Comparison of ENCODE assay signal across 1 cellular context in the genomic region with DNA sequence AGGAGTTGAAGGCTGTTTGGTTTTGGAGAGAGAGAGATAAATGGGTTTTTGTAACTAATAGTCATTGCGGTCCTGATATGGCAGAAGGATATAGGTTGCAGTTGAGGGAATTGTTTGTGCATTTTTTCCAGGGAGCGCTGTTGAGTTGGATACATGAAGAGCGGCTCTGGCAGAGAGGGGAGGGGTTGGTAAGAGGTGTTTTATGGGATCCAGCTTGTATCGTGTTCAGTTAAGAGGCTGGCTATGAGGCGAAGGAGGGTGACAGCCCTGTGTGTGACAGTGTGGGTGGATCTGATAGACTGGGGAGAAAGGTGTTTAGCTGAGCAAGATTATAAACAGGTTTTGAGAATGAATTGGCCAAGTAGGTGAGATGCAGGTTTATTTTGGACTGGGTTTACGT.
TF ChIP-seq lines count a peak whose summit lies in the region.

No MANE protein-coding gene starts in this region.

TF ChIP-seq in GM23338, 12 proteins besides CTCF, POLR2A, EP300 and RAD21 (continued from another document):
- TF ChIP-seq, protein P1, sequence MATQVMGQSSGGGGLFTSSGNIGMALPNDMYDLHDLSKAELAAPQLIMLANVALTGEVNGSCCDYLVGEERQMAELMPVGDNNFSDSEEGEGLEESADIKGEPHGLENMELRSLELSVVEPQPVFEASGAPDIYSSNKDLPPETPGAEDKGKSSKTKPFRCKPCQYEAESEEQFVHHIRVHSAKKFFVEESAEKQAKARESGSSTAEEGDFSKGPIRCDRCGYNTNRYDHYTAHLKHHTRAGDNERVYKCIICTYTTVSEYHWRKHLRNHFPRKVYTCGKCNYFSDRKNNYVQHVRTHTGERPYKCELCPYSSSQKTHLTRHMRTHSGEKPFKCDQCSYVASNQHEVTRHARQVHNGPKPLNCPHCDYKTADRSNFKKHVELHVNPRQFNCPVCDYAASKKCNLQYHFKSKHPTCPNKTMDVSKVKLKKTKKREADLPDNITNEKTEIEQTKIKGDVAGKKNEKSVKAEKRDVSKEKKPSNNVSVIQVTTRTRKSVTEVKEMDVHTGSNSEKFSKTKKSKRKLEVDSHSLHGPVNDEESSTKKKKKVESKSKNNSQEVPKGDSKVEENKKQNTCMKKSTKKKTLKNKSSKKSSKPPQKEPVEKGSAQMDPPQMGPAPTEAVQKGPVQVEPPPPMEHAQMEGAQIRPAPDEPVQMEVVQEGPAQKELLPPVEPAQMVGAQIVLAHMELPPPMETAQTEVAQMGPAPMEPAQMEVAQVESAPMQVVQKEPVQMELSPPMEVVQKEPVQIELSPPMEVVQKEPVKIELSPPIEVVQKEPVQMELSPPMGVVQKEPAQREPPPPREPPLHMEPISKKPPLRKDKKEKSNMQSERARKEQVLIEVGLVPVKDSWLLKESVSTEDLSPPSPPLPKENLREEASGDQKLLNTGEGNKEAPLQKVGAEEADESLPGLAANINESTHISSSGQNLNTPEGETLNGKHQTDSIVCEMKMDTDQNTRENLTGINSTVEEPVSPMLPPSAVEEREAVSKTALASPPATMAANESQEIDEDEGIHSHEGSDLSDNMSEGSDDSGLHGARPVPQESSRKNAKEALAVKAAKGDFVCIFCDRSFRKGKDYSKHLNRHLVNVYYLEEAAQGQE (IDR thresholded peaks at IDR 0.05; ENCODE audit: unreplicated experiment) = no peak
- TF ChIP-seq, protein P2, sequence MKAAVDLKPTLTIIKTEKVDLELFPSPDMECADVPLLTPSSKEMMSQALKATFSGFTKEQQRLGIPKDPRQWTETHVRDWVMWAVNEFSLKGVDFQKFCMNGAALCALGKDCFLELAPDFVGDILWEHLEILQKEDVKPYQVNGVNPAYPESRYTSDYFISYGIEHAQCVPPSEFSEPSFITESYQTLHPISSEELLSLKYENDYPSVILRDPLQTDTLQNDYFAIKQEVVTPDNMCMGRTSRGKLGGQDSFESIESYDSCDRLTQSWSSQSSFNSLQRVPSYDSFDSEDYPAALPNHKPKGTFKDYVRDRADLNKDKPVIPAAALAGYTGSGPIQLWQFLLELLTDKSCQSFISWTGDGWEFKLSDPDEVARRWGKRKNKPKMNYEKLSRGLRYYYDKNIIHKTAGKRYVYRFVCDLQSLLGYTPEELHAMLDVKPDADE (IDR thresholded peaks at IDR 0.05) = no peak
- no peak for TF ChIP-seq JUNB (IDR thresholded peaks at IDR 0.05; ENCODE audit: unreplicated experiment)
- no peak for TF ChIP-seq CREB1 (CRISPR knock-in tag; IDR thresholded peaks at IDR 0.05; ENCODE audit: low read depth)
